ENCODE assay signal across 1 cellular context in genomic region chr2:96090527-96090926, GRCh38.
TF ChIP-seq lines count a peak whose summit lies in the region.

No MANE protein-coding gene starts in this region.

TF ChIP-seq in H1, 55 proteins besides CTCF, POLR2A, EP300 and RAD21:
- TF ChIP-seq CEBPB (IDR thresholded peaks at IDR 0.05; ENCODE audit: low read depth, low read length), result no peak
- no peak for TF ChIP-seq ZNF274 (IDR thresholded peaks at IDR 0.05; ENCODE audit: borderline replicate concordance, extremely low read depth, low read length)
- no peak for TF ChIP-seq ATF3 (IDR thresholded peaks at IDR 0.05; ENCODE audit: insufficient read depth, low read depth, low read length)
- TF ChIP-seq E2F6 (IDR thresholded peaks at IDR 0.05), result no peak
- TF ChIP-seq USF2 (IDR thresholded peaks at IDR 0.05; ENCODE audit: low read length), result no peak
- no peak for TF ChIP-seq CHD2 (IDR thresholded peaks at IDR 0.05; ENCODE audit: low read length)
- TF ChIP-seq EZH2 (IDR thresholded peaks at IDR 0.05; ENCODE audit: low read depth, low read length, severe bottlenecking), result no peak
- no peak for TF ChIP-seq CREB1 (IDR thresholded peaks at IDR 0.05)
- no peak for TF ChIP-seq SP4 (IDR thresholded peaks at IDR 0.05; ENCODE audit: low read length)
- no peak for TF ChIP-seq GABPA (IDR thresholded peaks at IDR 0.05; ENCODE audit: borderline replicate concordance, insufficient read depth, low read length)
- no peak for TF ChIP-seq KDM4A (IDR thresholded peaks at IDR 0.05; ENCODE audit: low read depth, low read length, severe bottlenecking)
- TF ChIP-seq ASH2L (IDR thresholded peaks at IDR 0.05; ENCODE audit: low read length), result no peak
- no peak for TF ChIP-seq HDAC2 (IDR thresholded peaks at IDR 0.05; ENCODE audit: borderline replicate concordance in 1 of 2, low read depth in 2 of 2, low read length in 2 of 2)
- no peak for TF ChIP-seq CTBP2 (IDR thresholded peaks at IDR 0.05; ENCODE audit: borderline replicate concordance, insufficient read depth, insufficient read length, low read length)
- no peak for TF ChIP-seq POLR2AphosphoS5 (IDR thresholded peaks at IDR 0.05; ENCODE audit: low read depth, low read length)
- no peak for TF ChIP-seq POU5F1 (IDR thresholded peaks at IDR 0.05; ENCODE audit: low read depth, low read length)
- TF ChIP-seq JUND (IDR thresholded peaks at IDR 0.05; ENCODE audit: low read length), result no peak
- TF ChIP-seq TAF1 (IDR thresholded peaks at IDR 0.05; ENCODE audit: low read depth, low read length), result no peak
